ENCODE assay signal across 2 cellular contexts in the genomic region with DNA sequence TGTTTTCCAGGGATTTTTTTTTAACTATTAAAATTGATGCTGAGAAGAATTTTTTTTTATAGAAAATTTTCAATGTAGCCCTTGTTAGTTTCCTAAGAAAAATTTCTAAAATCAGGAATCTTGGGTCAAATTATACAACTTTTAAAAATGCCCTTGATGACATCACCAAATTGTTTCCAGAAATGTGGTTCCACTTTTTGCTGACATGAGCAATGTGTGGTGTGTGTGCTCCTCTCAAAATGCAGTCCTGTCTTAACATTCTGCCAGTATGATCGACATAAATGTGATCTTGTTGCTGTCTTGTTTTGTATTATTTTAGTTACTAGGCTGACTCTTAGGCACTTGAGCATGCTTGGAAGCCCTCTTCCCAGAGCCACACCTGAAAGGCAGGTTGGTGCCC.
TF ChIP-seq lines count a peak whose summit lies in the region.

No MANE protein-coding gene starts in this region.

TF ChIP-seq in HepG2, 621 proteins besides CTCF, POLR2A, EP300 and RAD21:
- TF ChIP-seq E2F1 (CRISPR knock-in tag; IDR thresholded peaks at IDR 0.05) (no peak), ATF7 (IDR thresholded peaks at IDR 0.05) (peak; percentile 84), ATF7 (CRISPR knock-in tag; IDR thresholded peaks at IDR 0.05) (no peak), TEAD3 (CRISPR knock-in tag; optimal IDR thresholded peaks at IDR 0.05; ENCODE audit: borderline replicate concordance) (no peak), ZNF121 (CRISPR knock-in tag; IDR thresholded peaks at IDR 0.05) (no peak), CC2D1A (CRISPR knock-in tag; IDR thresholded peaks at IDR 0.05) (no peak), HES4 (CRISPR knock-in tag; IDR thresholded peaks at IDR 0.05; ENCODE audit: borderline replicate concordance) (no peak), NCOA5 (CRISPR knock-in tag; IDR thresholded peaks at IDR 0.05) (no peak), MAFF (IDR thresholded peaks at IDR 0.05; ENCODE audit: low read depth, low read length) (peak; percentile 79), ATRX (CRISPR knock-in tag; IDR thresholded peaks at IDR 0.05; ENCODE audit: borderline replicate concordance) (no peak), ZNF713 (CRISPR knock-in tag; IDR thresholded peaks at IDR 0.05) (no peak), ASH2L (IDR thresholded peaks at IDR 0.05; ENCODE audit: insufficient read length, low read depth, low read length) (no peak), ZNF138 (CRISPR knock-in tag; IDR thresholded peaks at IDR 0.05; ENCODE audit: low read depth) (no peak), ZNF652 (CRISPR knock-in tag; IDR thresholded peaks at IDR 0.05; ENCODE audit: borderline replicate concordance, low read depth) (no peak), MAFK (conservative IDR thresholded peaks at IDR 0.05 in 1 of 2, IDR thresholded peaks at IDR 0.05 in 1 of 2; ENCODE audit: low read length in 2 of 2) (peak; percentile 80 to 85), CREB1 (IDR thresholded peaks at IDR 0.05) (peak; percentile 50), CREB1 (CRISPR knock-in tag; IDR thresholded peaks at IDR 0.05) (no peak), SNAPC2 (CRISPR knock-in tag; IDR thresholded peaks at IDR 0.05) (no peak), AHR (CRISPR knock-in tag; IDR thresholded peaks at IDR 0.05) (no peak)

TF ChIP-seq in H1, 55 proteins besides CTCF, POLR2A, EP300 and RAD21:
- TF ChIP-seq RXRA (IDR thresholded peaks at IDR 0.05; ENCODE audit: insufficient read depth, low read depth, low read length) (no peak), SP1 (IDR thresholded peaks at IDR 0.05; ENCODE audit: low read depth, low read length) (no peak), E2F6 (IDR thresholded peaks at IDR 0.05) (no peak)
